Comparison of ENCODE assay signal across 16 cellular contexts in genomic region chr2:210795506-210795905, GRCh38.
DNase-seq lines count a peak whose midpoint lies in the region; TF ChIP-seq lines count a peak whose summit lies in the region.
"Had no signal": no experiment of that assay in that cellular context is flagged by ENCODE, and none has a peak within 500 bp of the region (broad histone marks: within the 10 kb centered on the region; RNA-seq: fewer than 3 reads in every experiment).

No MANE protein-coding gene starts in this region.

- no peaks in the 10 kb centered on the region for H3K27me3 Mint-ChIP-seq in neural progenitor cell (ENCODE audit: insufficient read depth, low read depth)
- H3K27me3 Mint-ChIP-seq: CD4-positive, alpha-beta T cell had no signal

- no peaks in the 10 kb centered on the region for H3K9me3 Mint-ChIP-seq in neural progenitor cell
- H3K9me3 Mint-ChIP-seq: CD4-positive, alpha-beta T cell; GM23338 had no signal

- no peaks in the 10 kb centered on the region for H3F3A ChIP-seq in neural progenitor cell (ENCODE audit: low read depth)

- DNase-seq in COLO829 (ENCODE audit: low spot score) (peak; percentile 1), islet precursor cell (peak; percentile 52), neural progenitor cell (ENCODE audit: low spot score) (peak; percentile 9), superior temporal gyrus (ENCODE audit: extremely low spot score) (peak; percentile 34), hepatic stellate cell (ENCODE audit: low spot score) (no peak), T-helper 9 cell (no peak)
- no peak for DNase-seq in activated CD8-positive, alpha-beta memory T cell treated with anti-CD3 and anti-CD28 coated beads, Interleukin-2, amount 50 U/mL, for 48 hours
- DNase-seq: 8988T; CD4-positive, alpha-beta T cell; DMS153; DMS79; GDM1; HCEC 1CT had no signal

- no peaks in the 10 kb centered on the region for H4K20me1 ChIP-seq in neural progenitor cell (ENCODE audit: low read depth)

- H3K36me3 ChIP-seq in neural progenitor cell, result no peaks in the 10 kb centered on the region

- no peak overlapping the region for H3K27ac Mint-ChIP-seq in neural progenitor cell
- H3K27ac Mint-ChIP-seq: CD4-positive, alpha-beta T cell; GM23338 had no signal

- H3K9me3 ChIP-seq in neural progenitor cell (ENCODE audit: low read depth), result no peaks in the 10 kb centered on the region

- no peak overlapping the region for H3K27ac ChIP-seq in neural progenitor cell
- H3K27ac ChIP-seq: C4-2B, HL-60 had no signal

- H3K4me1 Mint-ChIP-seq in neural progenitor cell, result no peaks in the 10 kb centered on the region
- H3K4me1 Mint-ChIP-seq: GM23338 had no signal

- TF ChIP-seq CTCF in neural progenitor cell (IDR thresholded peaks at IDR 0.05), result no peak

- no peaks in the 10 kb centered on the region for H3K27me3 ChIP-seq in neural progenitor cell

- H3K36me3 Mint-ChIP-seq in neural progenitor cell, result no peaks in the 10 kb centered on the region

- no peak overlapping the region for H3K9ac ChIP-seq in neural progenitor cell

- no peak overlapping the region for H3K4me3 ChIP-seq in neural progenitor cell
- H3K4me3 ChIP-seq: GM23338 had no signal

- no peak overlapping the region for H2AFZ ChIP-seq in neural progenitor cell (replicated peaks)
- H2AFZ ChIP-seq: GM23338 had no signal

- no peaks in the 10 kb centered on the region for H3K79me2 ChIP-seq in neural progenitor cell (ENCODE audit: low read depth)

- H3K4me2 ChIP-seq in neural progenitor cell, result no peak overlapping the region
- H3K4me2 ChIP-seq: GM23338 had no signal

- H3K4me3 Mint-ChIP-seq in neural progenitor cell, result no peak overlapping the region
- H3K4me3 Mint-ChIP-seq: CD4-positive, alpha-beta T cell; GM23338 had no signal

- no peaks in the 10 kb centered on the region for H3K4me1 ChIP-seq in neural progenitor cell

Comparison
In these comparisons a context has a peak if more than half of its experiments do, and no peak if none do; other contexts are left out.
1. DNase-seq: peak in COLO829 (single experiment), islet precursor cell (single experiment), neural progenitor cell (single experiment) and superior temporal gyrus (single experiment); none in activated CD8-positive, alpha-beta memory T cell treated with anti-CD3 and anti-CD28 coated beads, Interleukin-2, amount 50 U/mL, for 48 hours (single experiment), hepatic stellate cell (single experiment) and T-helper 9 cell (single experiment).